8 cellular contexts compared by ENCODE assay signal in the genomic region with DNA sequence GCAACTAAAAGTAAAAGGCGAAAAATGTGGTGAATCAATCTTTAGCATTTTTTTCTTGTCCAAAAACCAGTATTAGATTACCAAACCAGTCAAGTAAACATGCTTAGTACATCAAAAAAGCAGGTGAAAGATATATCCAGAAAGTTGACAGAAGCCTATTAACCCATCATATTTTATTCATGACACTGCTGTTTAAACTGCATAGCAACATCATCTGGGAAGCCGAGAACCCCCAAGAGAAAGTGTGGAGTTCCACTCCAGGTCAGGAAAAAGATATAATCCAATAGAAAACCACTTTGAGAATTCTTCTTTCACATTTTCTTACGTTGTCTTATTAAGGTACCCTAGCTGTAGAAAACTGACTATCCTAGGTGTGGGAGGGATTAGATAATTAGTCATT.
"Had no signal": no experiment of that assay in that cellular context is flagged by ENCODE, and none has a peak within 500 bp of the region (broad histone marks: within the 10 kb centered on the region; RNA-seq: fewer than 3 reads in every experiment).

No MANE protein-coding gene starts in this region.

- H3K4me3 ChIP-seq: GM12878 had no signal

- FAIRE-seq: G401.6, GM12878, GM12891, GM12892, GM18507, GM19239 had no signal

- DNase-seq: GDM1, GF-D8 had no signal
